Comparison of ENCODE assay signal across 29 cellular contexts in the genomic region with DNA sequence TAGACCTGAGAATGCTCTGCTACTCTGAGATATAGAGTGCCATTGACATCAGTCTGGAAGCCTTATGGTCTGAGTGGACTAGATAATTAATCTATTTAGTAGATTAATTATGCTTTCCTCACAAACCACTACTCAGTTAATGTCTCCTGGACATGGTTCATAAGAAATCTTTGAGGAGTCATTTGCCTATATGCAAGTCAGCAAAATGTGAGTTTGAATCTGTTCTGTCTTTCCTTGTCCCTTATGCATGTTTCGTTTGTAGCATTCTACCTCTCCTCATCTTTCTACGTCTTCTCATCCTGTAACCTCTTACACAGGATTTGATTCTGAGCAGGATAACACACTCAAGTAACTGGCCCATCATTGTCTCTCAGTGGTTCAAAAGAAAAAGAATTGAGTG.
"Had no signal": no experiment of that assay in that cellular context is flagged by ENCODE, and none has a peak within 500 bp of the region (broad histone marks: within the 10 kb centered on the region; RNA-seq: fewer than 3 reads in every experiment).

No MANE protein-coding gene starts in this region.

- H3K79me2 ChIP-seq: parathyroid adenoma had no signal

- FAIRE-seq: urothelium cell line had no signal

- ATAC-seq: natural killer cell; psoas muscle; right cardiac atrium; sciatic nerve; stimulated activated memory B cell treated with anti-CD40 and anti-IgM and Interleukin-4, amounts not matched to agents 10 μg/mL and 1 μg/mL and 100 μg/mL, for 72 hours; stimulated activated naive CD8-positive, alpha-beta T cell treated with anti-CD3 and anti-CD28 coated beads, Interleukin-15, amount 100 ng/mL, for 72 hours; stimulated activated naive CD8-positive, alpha-beta T cell treated with anti-CD3 and anti-CD28 coated beads, Interleukin-15, Interleukin-2, amounts not matched to agents 100 U/mL and 50 U/mL, for 24 hours had no signal

- H3K9me3 ChIP-seq: ovary, psoas muscle, spleen, suprapubic skin, testis, tibial nerve, upper lobe of left lung, vagina had no signal

- H3K36me3 ChIP-seq: neural progenitor cell, ovary, spleen, suprapubic skin, tibial nerve, upper lobe of left lung, vagina had no signal

- H3K27ac ChIP-seq: neural progenitor cell, ovary, parathyroid adenoma, psoas muscle, skin epidermis, spleen, suprapubic skin, testis, tibial nerve, upper lobe of left lung, vagina had no signal

- H3K4me2 ChIP-seq: neural progenitor cell, smooth muscle cell had no signal

- H3K4me3 ChIP-seq: neural progenitor cell, ovary, psoas muscle, skin epidermis, smooth muscle cell, spleen, suprapubic skin, testis, tibial nerve, upper lobe of left lung, vagina had no signal

- H3K9ac ChIP-seq: neural progenitor cell, parathyroid adenoma had no signal

- H3K4me1 ChIP-seq: neural progenitor cell, parathyroid adenoma, psoas muscle, spleen, suprapubic skin, testis, tibial nerve, upper lobe of left lung, vagina had no signal

- H2AFZ ChIP-seq: neural progenitor cell, parathyroid adenoma had no signal

- H3K27me3 ChIP-seq: neural progenitor cell, ovary, spleen, suprapubic skin, testis, tibial nerve, upper lobe of left lung, vagina had no signal

- DNase-seq: natural killer cell; occipital lobe; ovary; posterior cingulate gyrus; psoas muscle; right cardiac atrium; spleen; stimulated activated CD4-positive, alpha-beta T cell treated with anti-CD3 and anti-CD28 coated beads, Interleukin-12 subunit alpha, Interleukin-12 subunit beta, amount 100 ng/mL, for 4 hours; stimulated activated CD4-positive, alpha-beta T cell treated with anti-CD3 and anti-CD28 coated beads, Interleukin-1b, Interleukin-23, amount 100 ng/mL, for 48 hours; stimulated activated CD4-positive, alpha-beta T cell treated with anti-CD3 and anti-CD28 coated beads, Interleukin-4, amount 100 ng/mL, for 1 hour; stimulated activated CD4-positive, alpha-beta T cell treated with anti-CD3 and anti-CD28 coated beads, Interleukin-4, amount 100 ng/mL, for 4 hours; stimulated activated CD8-positive, alpha-beta memory T cell treated with anti-CD3 and anti-CD28 coated beads, Interleukin-4, amount 100 ng/mL, for 48 hours; stimulated activated naive CD4-positive, alpha-beta T cell; stimulated activated naive CD8-positive, alpha-beta T cell treated with anti-CD3 and anti-CD28 coated beads, Interleukin-15, amount 100 ng/mL, for 72 hours; stimulated activated naive CD8-positive, alpha-beta T cell treated with anti-CD3 and anti-CD28 coated beads, Interleukin-15, Interleukin-2, amounts not matched to agents 100 U/mL and 50 U/mL, for 24 hours; substantia nigra; testis; trophoblast cell; upper lobe of left lung had no signal
